In genomic region chr19:12787458-12787857, GRCh38 we compare ENCODE assay signal across 12 cellular contexts. TPM values are rescaled to one million over a fixed set of nuclear protein-coding genes. Genes with fewer than 3 reads are reported as not detected.
DNase-seq lines count a peak whose midpoint lies in the region; ATAC-seq, FAIRE-seq and TF ChIP-seq lines count a peak whose summit lies in the region.
"Had no signal": no experiment of that assay in that cellular context is flagged by ENCODE, and none has a peak within 500 bp of the region (broad histone marks: within the 10 kb centered on the region; RNA-seq: fewer than 3 reads in every experiment).

No MANE protein-coding gene starts in this region.

- no peak for TF ChIP-seq CTCF in C4-2B (conservative IDR thresholded peaks at IDR 0.05)
- TF ChIP-seq CTCF in OCI-LY1 (IDR thresholded peaks at IDR 0.05; ENCODE audit: low read length), result no peak
- no peak for TF ChIP-seq CTCF in gastrocnemius medialis (IDR thresholded peaks at IDR 0.05 in 4 of 5, conservative IDR thresholded peaks at IDR 0.05 in 1 of 5)

- H3K9me3 ChIP-seq in OCI-LY1 (ENCODE audit: low read length) (no peaks in the 10 kb centered on the region), esophagus (ENCODE audit: control insufficient read depth in 2 of 2, insufficient read depth in 1 of 2, low read depth in 1 of 2, low read length in 1 of 2) (no peaks in the 10 kb centered on the region), gastrocnemius medialis (no peaks in the 10 kb centered on the region)
- H3K9me3 ChIP-seq: mucosa of descending colon had no signal

- H3K27me3 ChIP-seq in OCI-LY1 (ENCODE audit: insufficient read depth, low read length), result no peaks in the 10 kb centered on the region
- no peaks in the 10 kb centered on the region for H3K27me3 ChIP-seq in esophagus (ENCODE audit: control insufficient read depth in 1 of 2, insufficient read depth in 2 of 2, low read length in 2 of 2)
- H3K27me3 ChIP-seq in gastrocnemius medialis, result no peaks in the 10 kb centered on the region

- H3K79me2 ChIP-seq in OCI-LY1 (ENCODE audit: insufficient read depth, low read length), result no peaks in the 10 kb centered on the region

- DNase-seq in gastrocnemius medialis, result no peak
- DNase-seq in NCI-H69 (lab: John Stamatoyannopoulos, UW), result no peak
- DNase-seq in GM19239 (ENCODE audit: insufficient read length, low spot score), result no peak
- no peak for DNase-seq in G401 (ENCODE audit: low spot score)
- DNase-seq: NCI-H1048, NCI-H510A had no signal

- no peaks in the 10 kb centered on the region for H3F3A ChIP-seq in OCI-LY1 (ENCODE audit: insufficient read depth, low read length)

- ATAC-seq in gastrocnemius medialis (no peak), GM18505 (IDR thresholded peaks at IDR 0.05; ENCODE audit: unreplicated experiment) (no peak)
- ATAC-seq: mucosa of descending colon had no signal

- in situ Hi-C loops in gastrocnemius medialis (cut with MboI; ENCODE audit: low sequenced_read_pairs in 4 of 4), result no loop called here
- in situ Hi-C loops in G401 (cut with HindIII; ENCODE audit: low sequenced_read_pairs), result no loop called here

- no peaks in the 10 kb centered on the region for H3K36me3 ChIP-seq in OCI-LY1 (ENCODE audit: insufficient read depth, low read length)
- H3K36me3 ChIP-seq in esophagus (ENCODE audit: control insufficient read depth in 2 of 2, insufficient read depth in 2 of 2, low read length in 1 of 2), result peaks cover 0 to 1% of the 10 kb centered on the region in 2 donors
- H3K36me3 ChIP-seq in gastrocnemius medialis, result no peaks in the 10 kb centered on the region

- no peak overlapping the region for H2AFZ ChIP-seq in OCI-LY1 (ENCODE audit: low read length)

- H4K20me1 ChIP-seq in OCI-LY1 (ENCODE audit: insufficient read depth, low read length), result no peaks in the 10 kb centered on the region

- H3K27ac ChIP-seq in C4-2B, result peak overlapping the region; percentile 95
- peak overlapping the region; percentile 74 for H3K27ac ChIP-seq in OCI-LY1 (ENCODE audit: low read depth, low read length, poor library complexity, severe bottlenecking)
- H3K27ac ChIP-seq in esophagus (ENCODE audit: low read depth in 2 of 2, low read length in 1 of 2), result peak overlapping the region; percentile 92 to 99
- H3K27ac ChIP-seq in gastrocnemius medialis, result peak overlapping the region; percentile 99 to 100 (median 100)

- no peaks in the 10 kb centered on the region for H3K9me2 ChIP-seq in OCI-LY1 (ENCODE audit: low read depth, low read length)

- H3K4me2 ChIP-seq in OCI-LY1 (ENCODE audit: low read length), result no peak overlapping the region

- H3K4me1 ChIP-seq in OCI-LY1 (ENCODE audit: insufficient read depth, low read length, severe bottlenecking) (peaks cover 71% of the 10 kb centered on the region), esophagus (ENCODE audit: control insufficient read depth in 2 of 2, insufficient read depth in 2 of 2, low read length in 1 of 2) (peaks cover 7 to 30% of the 10 kb centered on the region in 2 donors), gastrocnemius medialis (peaks cover 48 to 62% of the 10 kb centered on the region in 2 donors)

- H3K4me3 ChIP-seq in OCI-LY1 (ENCODE audit: low read depth, low read length, poor library complexity, severe bottlenecking), result no peak overlapping the region
- H3K4me3 ChIP-seq in esophagus (ENCODE audit: low read depth in 1 of 2, low read length in 2 of 2), result no peak overlapping the region
- no peak overlapping the region for H3K4me3 ChIP-seq in gastrocnemius medialis
- H3K4me3 ChIP-seq: mucosa of descending colon had no signal

- intact Hi-C loops in gastrocnemius medialis (cut with DNase I; ENCODE audit: low total_unique reads), result no loop called here

- TF ChIP-seq POLR2A in gastrocnemius medialis (IDR thresholded peaks at IDR 0.05) (no peak), GM18505 (IDR thresholded peaks at IDR 0.05; ENCODE audit: borderline replicate concordance, extremely low read depth, insufficient read depth, insufficient read length) (no peak)

- no peak overlapping the region for H3K9ac ChIP-seq in OCI-LY1 (ENCODE audit: low read length)

- no peak for FAIRE-seq in GM19239 (lab: Jason Lieb, UNC)
- FAIRE-seq: GM12891 had no signal

- 70 to 74% methylated on average over 10 of the region's 10 CpGs for WGBS in esophagus, 2 donors

RNA-seq across cellular contexts. Expression of gene JUNB, which starts 3.8 kb away (rescaled TPM):
- 100 to 1,000 TPM; 175 to 339 TPM for polyA plus RNA-seq in esophagus
- total RNA-seq in gastrocnemius medialis, result 100 to 1,000 TPM in 2 of 4 donors, 10 to 100 TPM in 2; 59.0 to 200 (median 128) TPM
- 28.3 and 35.9 TPM in 2 replicates for total RNA-seq in G401 (2014; rRNA removed; shearing (Covaris generic))

RNA-seq across cellular contexts. Expression of gene HOOK2, which starts 12.1 kb away (rescaled TPM):
- polyA plus RNA-seq in esophagus, result 100 to 1,000 TPM in 1 of 2 donors, 10 to 100 TPM in 1; 47.9 to 103 TPM
- 10 to 100 TPM; 12.3 to 23.4 (median 17.6) TPM for total RNA-seq in gastrocnemius medialis
- 19.4 and 20.2 TPM in 2 replicates for total RNA-seq in G401 (2014; rRNA removed; shearing (Covaris generic))

RNA-seq across cellular contexts. Expression of gene PRDX2, which starts 14.1 kb away (rescaled TPM):
- polyA plus RNA-seq in esophagus, result 100 to 1,000 TPM; 157 to 323 TPM
- total RNA-seq in gastrocnemius medialis, result 100 to 1,000 TPM; 357 to 551 (median 406) TPM
- total RNA-seq in G401 (2014; rRNA removed; shearing (Covaris generic)), result 290 and 300 TPM in 2 replicates

RNA-seq across cellular contexts. Expression of gene THSD8, which starts 14.4 kb away (rescaled TPM):
- polyA plus RNA-seq in esophagus, result 1 to 10 TPM; 2.8 to 8.4 TPM
- not detected for total RNA-seq in gastrocnemius medialis
- total RNA-seq in G401 (2014; rRNA removed; shearing (Covaris generic)), result not detected in 2 replicates

RNA-seq across cellular contexts. Expression of gene RNASEH2A, which starts 18.9 kb away (rescaled TPM):
- 10 to 100 TPM in 1 of 2 donors, 1 to 10 TPM in 1; 6.9 to 20.8 TPM for polyA plus RNA-seq in esophagus
- 1 to 10 TPM; 1.0 to 3.9 (median 2.4) TPM for total RNA-seq in gastrocnemius medialis
- total RNA-seq in G401 (2014; rRNA removed; shearing (Covaris generic)), result 69.1 and 124 TPM in 2 replicates
